ENCODE assay signal across 15 cellular contexts in genomic region chr17:60597297-60597696, GRCh38. TPM values are rescaled to one million over a fixed set of nuclear protein-coding genes. Genes with fewer than 3 reads are reported as not detected.
DNase-seq lines count a peak whose midpoint lies in the region; ATAC-seq and TF ChIP-seq lines count a peak whose summit lies in the region.
"Had no signal": no experiment of that assay in that cellular context is flagged by ENCODE, and none has a peak within 500 bp of the region (broad histone marks: within the 10 kb centered on the region; RNA-seq: fewer than 3 reads in every experiment).

No MANE protein-coding gene starts in this region.

- no peak for DNase-seq in naive thymus-derived CD4-positive, alpha-beta T cell
- DNase-seq in neural crest cell (ENCODE audit: low read depth, low spot score) (no peak), NCI-H2081 (lab: John Stamatoyannopoulos, UW) (no peak), substantia nigra (lab: John Stamatoyannopoulos, UW) (no peak), NCI-H2196 (lab: John Stamatoyannopoulos, UW; ENCODE audit: unreplicated experiment) (no peak), NCI-H2029 treated with DMSO at 0.1 percent for 48 hours (lab: John Stamatoyannopoulos, UW) (no peak)
- DNase-seq: BE2C, DMS53, GOT3, HFFc6, KBM-7 had no signal

- intact Hi-C loops in naive thymus-derived CD4-positive, alpha-beta T cell (cut with micrococcal nuclease) = loop anchor here in 1 of 2 donors (5.0 kb wide), 1 partner anchor 1330 kb away; the partner anchor contains the start of gene INTS2

- H3K4me2 ChIP-seq in BLaER1 treated with 17β-estradiol and CSF1 and Interleukin-3, amounts not matched to agents 10 nM and 100 nM = peak overlapping the region in 8 of 11 experiments; percentile 86 to 97 (median 93); a peak in 16 of 22 replicates

- H3K4me3 ChIP-seq in BLaER1 treated with 17β-estradiol and CSF1 and Interleukin-3, amounts not matched to agents 10 nM and 100 nM = no peak overlapping the region
- no peak overlapping the region for H3K4me3 ChIP-seq in naive thymus-derived CD4-positive, alpha-beta T cell (ENCODE audit: low read length)
- H3K4me3 ChIP-seq: HAP-1 had no signal

- H3K27me3 ChIP-seq in BLaER1 treated with 17β-estradiol and CSF1 and Interleukin-3, amounts not matched to agents 10 nM and 100 nM = no peaks in the 10 kb centered on the region
- no peaks in the 10 kb centered on the region for H3K27me3 ChIP-seq in naive thymus-derived CD4-positive, alpha-beta T cell (ENCODE audit: control insufficient read depth in 2 of 2, insufficient read depth in 2 of 2, low read length in 2 of 2)
- H3K27me3 ChIP-seq: BE2C had no signal

- H3K9ac ChIP-seq in BLaER1 treated with 17β-estradiol and CSF1 and Interleukin-3, amounts not matched to agents 10 nM and 100 nM = peak overlapping the region in 2 of 11 experiments; percentile 53 to 95; a peak in 3 of 22 replicates

- peaks cover 14% of the 10 kb centered on the region for H3K36me3 Mint-ChIP-seq in activated T-helper 17 cell treated with anti-CD3 and anti-CD28 coated beads, Interleukin-2, amount 50 U/mL, for 72 hours (ENCODE audit: low read depth)
- H3K36me3 Mint-ChIP-seq in naive thymus-derived CD4-positive, alpha-beta T cell = no peaks in the 10 kb centered on the region
- H3K36me3 Mint-ChIP-seq in neural crest cell (ENCODE audit: low read depth) = no peaks in the 10 kb centered on the region
- H3K36me3 Mint-ChIP-seq: CD14-positive monocyte had no signal

- ATAC-seq in activated T-helper 17 cell treated with anti-CD3 and anti-CD28 coated beads, Interleukin-2, amount 50 U/mL, for 72 hours (replicated peaks) = no peak
- ATAC-seq in naive thymus-derived CD4-positive, alpha-beta T cell = no peak

- H3K27ac ChIP-seq in BLaER1 treated with 17β-estradiol and CSF1 and Interleukin-3, amounts not matched to agents 10 nM and 100 nM = peak overlapping the region in 8 of 11 experiments; percentile 2 to 98 (median 96); a peak in 14 of 22 replicates
- H3K27ac ChIP-seq in naive thymus-derived CD4-positive, alpha-beta T cell (ENCODE audit: low read depth, low read length) = no peak overlapping the region
- H3K27ac ChIP-seq in substantia nigra (ENCODE audit: low read depth, low read length, poor library complexity, severe bottlenecking) = no peak overlapping the region

- peak overlapping the region; percentile 29 for H3K27ac Mint-ChIP-seq in activated T-helper 17 cell treated with anti-CD3 and anti-CD28 coated beads, Interleukin-2, amount 50 U/mL, for 72 hours
- peak overlapping the region in 3 of 9 donors; percentile 15 to 48 (median 31) for H3K27ac Mint-ChIP-seq in naive thymus-derived CD4-positive, alpha-beta T cell
- no peak overlapping the region for H3K27ac Mint-ChIP-seq in neural crest cell (ENCODE audit: unreplicated experiment)
- H3K27ac Mint-ChIP-seq: HFFc6 had no signal

- H3K36me3 ChIP-seq in BLaER1 treated with 17β-estradiol and CSF1 and Interleukin-3, amounts not matched to agents 10 nM and 100 nM = no peaks in the 10 kb centered on the region
- H3K36me3 ChIP-seq in naive thymus-derived CD4-positive, alpha-beta T cell (ENCODE audit: control insufficient read depth in 2 of 3, insufficient read depth in 3 of 3, low read length in 3 of 3) = peaks cover 0 to 8% (median 0%) of the 10 kb centered on the region in 3 experiments
- H3K36me3 ChIP-seq: BE2C had no signal

- POLR2A ChIA-PET in naive thymus-derived CD4-positive, alpha-beta T cell (lab: Charles Lee) = no interaction called here

- H3K4me1 Mint-ChIP-seq in activated T-helper 17 cell treated with anti-CD3 and anti-CD28 coated beads, Interleukin-2, amount 50 U/mL, for 72 hours = peaks cover 12% of the 10 kb centered on the region
- peaks cover 16 to 30% (median 21%) of the 10 kb centered on the region in 7 donors for H3K4me1 Mint-ChIP-seq in naive thymus-derived CD4-positive, alpha-beta T cell
- H3K4me1 Mint-ChIP-seq in neural crest cell = peaks cover 31% of the 10 kb centered on the region

- H3K9me3 ChIP-seq in BLaER1 treated with 17β-estradiol and CSF1 and Interleukin-3, amounts not matched to agents 10 nM and 100 nM (replicated peaks in 1 of 11) = no peaks in the 10 kb centered on the region
- no peaks in the 10 kb centered on the region for H3K9me3 ChIP-seq in naive thymus-derived CD4-positive, alpha-beta T cell (ENCODE audit: control insufficient read depth in 2 of 3, low read length in 3 of 3)
- H3K9me3 ChIP-seq: BE2C, HAP-1 had no signal

- no peak overlapping the region for H3K4me3 Mint-ChIP-seq in activated T-helper 17 cell treated with anti-CD3 and anti-CD28 coated beads, Interleukin-2, amount 50 U/mL, for 72 hours
- peak overlapping the region in 6 of 10 donors; percentile 0 to 60 (median 28) for H3K4me3 Mint-ChIP-seq in naive thymus-derived CD4-positive, alpha-beta T cell
- peak overlapping the region; percentile 79 for H3K4me3 Mint-ChIP-seq in neural crest cell
- H3K4me3 Mint-ChIP-seq: HFFc6 had no signal

- H4K20me1 ChIP-seq in BLaER1 treated with 17β-estradiol and CSF1 and Interleukin-3, amounts not matched to agents 10 nM and 100 nM = peaks cover 11 to 21% (median 19%) of the 10 kb centered on the region in 11 experiments; a peak in 21 of 22 replicates

- TF ChIP-seq CTCF in neural crest cell (conservative IDR thresholded peaks at IDR 0.05) = no peak

- no peaks in the 10 kb centered on the region for H3K9me3 Mint-ChIP-seq in activated T-helper 17 cell treated with anti-CD3 and anti-CD28 coated beads, Interleukin-2, amount 50 U/mL, for 72 hours
- peaks cover 0 to 1% (median 0%) of the 10 kb centered on the region in 11 donors for H3K9me3 Mint-ChIP-seq in naive thymus-derived CD4-positive, alpha-beta T cell
- H3K9me3 Mint-ChIP-seq in neural crest cell = no peaks in the 10 kb centered on the region
- H3K9me3 Mint-ChIP-seq: HFFc6 had no signal

- CTCF ChIA-PET in naive thymus-derived CD4-positive, alpha-beta T cell (lab: Charles Lee) = no interaction called here

- peaks cover 20 to 45% (median 27%) of the 10 kb centered on the region in 10 experiments for H3K4me1 ChIP-seq in BLaER1 treated with 17β-estradiol and CSF1 and Interleukin-3, amounts not matched to agents 10 nM and 100 nM
- peaks cover 0 to 6% of the 10 kb centered on the region in 2 donors for H3K4me1 ChIP-seq in naive thymus-derived CD4-positive, alpha-beta T cell (ENCODE audit: control insufficient read depth in 2 of 2, insufficient read depth in 2 of 2, low read length in 2 of 2)

- no peaks in the 10 kb centered on the region for H3K27me3 Mint-ChIP-seq in activated T-helper 17 cell treated with anti-CD3 and anti-CD28 coated beads, Interleukin-2, amount 50 U/mL, for 72 hours
- peaks cover 0 to 4% (median 0%) of the 10 kb centered on the region in 5 donors for H3K27me3 Mint-ChIP-seq in naive thymus-derived CD4-positive, alpha-beta T cell
- H3K27me3 Mint-ChIP-seq in neural crest cell (ENCODE audit: low read depth) = no peaks in the 10 kb centered on the region

RNA-seq across cellular contexts. Expression of gene PPM1D, which starts 2.7 kb away (rescaled TPM):
- total RNA-seq in activated T-helper 17 cell treated with anti-CD3 and anti-CD28 coated beads, Interleukin-2, amount 50 U/mL, for 72 hours = 10 to 100 TPM; 10.8 to 17.1 TPM
- 10 to 100 TPM; 13.5 to 18.8 (median 17.7) TPM for total RNA-seq in naive thymus-derived CD4-positive, alpha-beta T cell
- 10 to 100 TPM in 1 of 2 donors, 1 to 10 TPM in 1; 8.6 to 14.2 TPM for polyA plus RNA-seq in naive thymus-derived CD4-positive, alpha-beta T cell
- 21.9 and 23.8 TPM in 2 replicates for total RNA-seq in neural crest cell

Comparison
In these comparisons a context has a peak if more than half of its experiments do, and no peak if none do; other contexts are left out.
1. H3K27ac ChIP-seq: peak in BLaER1 treated with 17β-estradiol and CSF1 and Interleukin-3, amounts not matched to agents 10 nM and 100 nM (8 of 11); none in naive thymus-derived CD4-positive, alpha-beta T cell (single experiment) and substantia nigra (single experiment).